ENCODE assay signal across 1 cellular context in genomic region chr12:6430124-6430989, GRCh38.
A peak's percentile ranks its signal among the peaks of the same experiment; 100 is the strongest.
TF ChIP-seq lines count a peak whose summit lies in the region.

No MANE protein-coding gene starts in this region.

TF ChIP-seq in K562, 482 proteins besides CTCF, POLR2A, EP300 and RAD21 (continued from another document and continues in another):
- TF ChIP-seq CTCFL (IDR thresholded peaks at IDR 0.05; ENCODE audit: borderline replicate concordance, insufficient read depth, low read depth, low read length, poor library complexity, severe bottlenecking) (no peak), GMEB1 (CRISPR knock-in tag; IDR thresholded peaks at IDR 0.05) (no peak), SIN3B (IDR thresholded peaks at IDR 0.05; ENCODE audit: low read depth) (no peak), HDAC8 (tag; IDR thresholded peaks at IDR 0.05) (no peak), DIDO1 (tag; IDR thresholded peaks at IDR 0.05; ENCODE audit: low read depth) (no peak), ZBTB11 (CRISPR knock-in tag; IDR thresholded peaks at IDR 0.05) (no peak), ZNF75A (CRISPR knock-in tag; IDR thresholded peaks at IDR 0.05) (no peak), ARID4B (CRISPR knock-in tag; IDR thresholded peaks at IDR 0.05) (no peak), MBD2 (IDR thresholded peaks at IDR 0.05; ENCODE audit: borderline replicate concordance, low read depth) (0 out of 2 replicates have a peak, but pooled peaks have one; percentile 34), ETS2 (tag; IDR thresholded peaks at IDR 0.05; ENCODE audit: borderline replicate concordance, poor library complexity, severe bottlenecking) (no peak), ELK3 (CRISPR knock-in tag; IDR thresholded peaks at IDR 0.05) (no peak), MLX (CRISPR knock-in tag; conservative IDR thresholded peaks at IDR 0.05) (no peak), NBN (IDR thresholded peaks at IDR 0.05; ENCODE audit: low read depth) (peak; percentile 48; the same call in 1 of the 2 replicates), ZNF3 (CRISPR knock-in tag; IDR thresholded peaks at IDR 0.05) (no peak), ZNF431 (CRISPR knock-in tag; IDR thresholded peaks at IDR 0.05) (no peak), RERE (CRISPR knock-in tag; IDR thresholded peaks at IDR 0.05; ENCODE audit: borderline replicate concordance) (no peak), NCOR1 (IDR thresholded peaks at IDR 0.05) (peak; percentile 31; the same call in 1 of the 2 replicates), ZNF584 (CRISPR knock-in tag; IDR thresholded peaks at IDR 0.05; ENCODE audit: low read depth) (no peak), SETDB1 (IDR thresholded peaks at IDR 0.05; ENCODE audit: low read length) (no peak), CHD4 (IDR thresholded peaks at IDR 0.05; ENCODE audit: insufficient read depth, insufficient replicate concordance, low read depth, low read length, poor library complexity, severe bottlenecking) (no peak), KAT8 (IDR thresholded peaks at IDR 0.05; ENCODE audit: low read depth) (no peak), ZKSCAN1 (IDR thresholded peaks at IDR 0.05; ENCODE audit: low read depth, low read length) (no peak), STAT5A (IDR thresholded peaks at IDR 0.05; ENCODE audit: borderline replicate concordance, low read length) (no peak), NCOA6 (IDR thresholded peaks at IDR 0.05) (no peak), E4F1 (CRISPR knock-in tag; IDR thresholded peaks at IDR 0.05; ENCODE audit: borderline replicate concordance) (no peak), MIER1 (IDR thresholded peaks at IDR 0.05; ENCODE audit: low read depth) (no peak), NEUROD1 (IDR thresholded peaks at IDR 0.05; ENCODE audit: borderline replicate concordance, low read depth, low read length, partially characterized antibody) (peak; percentile 17), XRCC5 (IDR thresholded peaks at IDR 0.05; ENCODE audit: low read depth, low read length) (no peak), CSDE1 (IDR thresholded peaks at IDR 0.05) (no peak), IRF9 (tag; IDR thresholded peaks at IDR 0.05) (no peak), ZNF140 (CRISPR knock-in tag; IDR thresholded peaks at IDR 0.05) (no peak), ZBTB43 (CRISPR knock-in tag; IDR thresholded peaks at IDR 0.05) (no peak), HMG20A (CRISPR knock-in tag; conservative IDR thresholded peaks at IDR 0.05) (no peak)
